In the genomic region with DNA sequence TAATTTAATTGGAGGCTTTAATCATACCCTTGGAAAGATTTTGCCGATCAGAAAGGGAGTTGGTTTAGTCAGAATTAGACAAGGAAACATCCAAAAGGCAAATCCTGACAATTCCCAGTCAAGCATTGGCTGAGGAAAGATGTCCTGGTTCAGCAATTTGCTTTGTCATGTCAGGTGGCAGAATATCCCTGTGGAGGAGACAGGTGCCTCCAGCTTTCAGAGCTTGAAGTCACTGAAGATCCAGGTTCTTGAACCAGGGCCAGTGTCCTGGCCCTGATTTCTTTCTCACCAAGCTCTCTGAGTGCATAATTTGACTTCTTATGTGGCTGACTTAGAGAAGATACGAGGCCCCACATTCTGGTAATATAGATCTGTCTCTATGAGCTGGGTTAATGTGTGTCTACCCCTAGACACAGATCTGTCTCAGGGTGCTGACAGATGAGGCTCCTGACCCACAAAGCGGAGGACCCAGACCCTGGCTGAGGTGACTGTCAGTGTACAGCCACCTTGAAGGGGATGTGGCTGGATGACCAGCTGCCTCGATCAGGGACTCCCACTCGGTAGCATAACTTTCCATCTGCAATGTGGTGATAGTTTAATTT, we compare ENCODE assay signal across 2 cellular contexts.
TF ChIP-seq lines count a peak whose summit lies in the region.

No MANE protein-coding gene starts in this region.

TF ChIP-seq in SK-N-SH treated with all-trans-retinoic acid at 6 μM for 48 hours, 23 proteins besides CTCF, POLR2A, EP300 and RAD21:
- TF ChIP-seq ZNF70 (CRISPR knock-in tag; IDR thresholded peaks at IDR 0.05) (no peak), OSR1 (CRISPR knock-in tag; IDR thresholded peaks at IDR 0.05) (no peak), ZFP3 (CRISPR knock-in tag; IDR thresholded peaks at IDR 0.05) (no peak), ZFP30 (CRISPR knock-in tag; IDR thresholded peaks at IDR 0.05) (no peak), ZC3H10 (CRISPR knock-in tag; IDR thresholded peaks at IDR 0.05) (no peak), GLIS3 (CRISPR knock-in tag; IDR thresholded peaks at IDR 0.05) (no peak), ESRRG (CRISPR knock-in tag; IDR thresholded peaks at IDR 0.05) (no peak), CSRNP3 (CRISPR knock-in tag; IDR thresholded peaks at IDR 0.05) (no peak), ZNF8 (CRISPR knock-in tag; IDR thresholded peaks at IDR 0.05) (no peak), RARB (CRISPR knock-in tag; IDR thresholded peaks at IDR 0.05) (no peak)

TF ChIP-seq in SK-N-SH, 30 proteins besides CTCF, POLR2A, EP300 and RAD21:
- TF ChIP-seq RXRA (IDR thresholded peaks at IDR 0.05; ENCODE audit: borderline replicate concordance, low read depth) (no peak), NFIC (IDR thresholded peaks at IDR 0.05; ENCODE audit: borderline replicate concordance) (no peak)
